26 cellular contexts compared by ENCODE assay signal in genomic region chr2:101638817-101639605, GRCh38. TPM values are rescaled to one million over a fixed set of nuclear protein-coding genes. Genes with fewer than 3 reads are reported as not detected.
A peak's percentile ranks its signal among the peaks of the same experiment; 100 is the strongest.
DNase-seq lines count a peak whose midpoint lies in the region; ATAC-seq, FAIRE-seq and TF ChIP-seq lines count a peak whose summit lies in the region.
"Had no signal": no experiment of that assay in that cellular context is flagged by ENCODE, and none has a peak within 500 bp of the region (broad histone marks: within the 10 kb centered on the region; RNA-seq: fewer than 3 reads in every experiment).

No MANE protein-coding gene starts in this region.

- WGBS in H1 (ENCODE audit: extremely low coverage in 1 of 2, insufficient coverage in 1 of 2, insufficient read length in 1 of 2, insufficient replicate concordance in 2 of 2, low coverage in 1 of 2, low lambda C conversion rate in 2 of 2, missing lambda C conversion rate in 1 of 2), 2 experiments: 89% methylated on average over 17 of the region's 17 CpGs; no CpG with 5 or more reads in 1 of the 2 experiments
- WGBS in neuronal stem cell (ENCODE audit: extremely low coverage in 2 of 2, insufficient read length in 2 of 2, insufficient replicate concordance in 1 of 2), 2 donors: no CpG with 5 or more reads among the region's 17 CpGs

- peaks cover 0 to 3% of the 10 kb centered on the region in 2 experiments; a peak in 1 of 4 replicates for H3K9me3 ChIP-seq in H1 (ENCODE audit: insufficient read depth in 2 of 2, low read depth in 1 of 2, low read length in 1 of 2)
- H3K9me3 ChIP-seq in neuronal stem cell (replicated peaks in 1 of 2; ENCODE audit: control insufficient read depth in 2 of 2, insufficient read depth in 1 of 2, low read depth in 1 of 2, low read length in 2 of 2): peaks cover 0 to 1% of the 10 kb centered on the region in 2 donors
- H3K9me3 ChIP-seq: SK-N-SH had no signal

- H3K4me1 Mint-ChIP-seq in activated T-cell treated with anti-CD3 and anti-CD28 coated beads, Interleukin-2, amount 50 U/mL, for 4 hours (ENCODE audit: low read depth): no peaks in the 10 kb centered on the region
- H3K4me1 Mint-ChIP-seq: IgD-negative memory B cell had no signal

- H3K4ac ChIP-seq in H1 (replicated peaks; ENCODE audit: insufficient read length, low read depth, low read length) (no peak overlapping the region), neuronal stem cell (ENCODE audit: low read length) (no peak overlapping the region)

- CTCF ChIA-PET in H1 (lab: Charles Lee; ENCODE audit: partially characterized antibody): interaction anchor here (0.6 to 2.3 kb wide), 7 partner anchors 17 to 218 kb away, joined by 3 to 9 read pairs (median 3); no protein-coding TSS in a partner anchor

- H3K27me3 Mint-ChIP-seq in activated T-cell treated with anti-CD3 and anti-CD28 coated beads, Interleukin-2, amount 50 U/mL, for 4 hours (ENCODE audit: low read depth): no peaks in the 10 kb centered on the region
- H3K27me3 Mint-ChIP-seq: CD4-positive, CD25-positive, alpha-beta regulatory T cell; IgD-negative memory B cell had no signal

- TF ChIP-seq CTCF in LNCaP clone FGC (IDR thresholded peaks at IDR 0.05; ENCODE audit: control insufficient read depth, extremely low read depth, insufficient read depth): no peak
- TF ChIP-seq CTCF in H1 (IDR thresholded peaks at IDR 0.05; ENCODE audit: control extremely low read depth in 1 of 3, insufficient read depth in 1 of 3, low read depth in 1 of 3, low read length in 3 of 3): no peak

- H3K79me1 ChIP-seq in H1 (ENCODE audit: low read depth, low read length) (no peaks in the 10 kb centered on the region), neuronal stem cell (ENCODE audit: low read depth, low read length) (no peaks in the 10 kb centered on the region)

- H4K20me1 ChIP-seq in H1 (replicated peaks in 1 of 2; ENCODE audit: control insufficient read depth in 1 of 2, insufficient read depth in 2 of 2, low read length in 2 of 2): no peaks in the 10 kb centered on the region

- no peak for FAIRE-seq in H1 (lab: Jason Lieb, UNC)
- FAIRE-seq: D721Med, GM12891 had no signal

- H3K4me3 ChIP-seq in LNCaP clone FGC (ENCODE audit: low read depth, low read length) (no peak overlapping the region), H1 (ENCODE audit: extremely low read depth in 1 of 4, insufficient read depth in 2 of 4, low read depth in 3 of 4, low read length in 4 of 4) (no peak overlapping the region), neuronal stem cell (ENCODE audit: low read length in 2 of 2) (no peak overlapping the region)

- no peak overlapping the region for H4K91ac ChIP-seq in H1 (replicated peaks; ENCODE audit: insufficient read length, low read length)
- no peak overlapping the region for H4K91ac ChIP-seq in neuronal stem cell (ENCODE audit: low read depth, low read length, poor library complexity)

- no peak for ATAC-seq in activated T-cell treated with anti-CD3 and anti-CD28 coated beads, Interleukin-2, amount 50 U/mL, for 4 hours
- ATAC-seq: HCT116, PC-3 had no signal

- H3K9me3 Mint-ChIP-seq in activated T-cell treated with anti-CD3 and anti-CD28 coated beads, Interleukin-2, amount 50 U/mL, for 4 hours: no peaks in the 10 kb centered on the region
- H3K9me3 Mint-ChIP-seq: CD4-positive, CD25-positive, alpha-beta regulatory T cell; IgD-negative memory B cell had no signal

- no peak overlapping the region for H4K5ac ChIP-seq in H1 (ENCODE audit: insufficient read length, low read depth, low read length)

- no peaks in the 10 kb centered on the region for H3K36me3 ChIP-seq in H1 (ENCODE audit: control insufficient read depth in 2 of 4, insufficient read depth in 4 of 4, low read length in 3 of 4)
- H3K36me3 ChIP-seq in neuronal stem cell (replicated peaks in 1 of 2; ENCODE audit: control insufficient read depth in 2 of 2, insufficient read depth in 2 of 2, low read length in 2 of 2): no peaks in the 10 kb centered on the region

- no peak for TF ChIP-seq POLR2A in H1 (IDR thresholded peaks at IDR 0.05; ENCODE audit: control extremely low read depth in 1 of 2, low read depth in 2 of 2, low read length in 2 of 2)

- no peak overlapping the region; the same call in 1 of the 2 replicates for H2BK12ac ChIP-seq in H1 (ENCODE audit: low read depth, low read length)
- no peak overlapping the region for H2BK12ac ChIP-seq in neuronal stem cell (ENCODE audit: low read length)

- no peaks in the 10 kb centered on the region for H3K79me2 ChIP-seq in H1 (ENCODE audit: control insufficient read depth in 1 of 2, insufficient read depth in 2 of 2, low read length in 2 of 2)

- H3K23ac ChIP-seq in H1 (ENCODE audit: insufficient read length) (no peak overlapping the region), neuronal stem cell (ENCODE audit: low read depth, low read length, poor library complexity) (no peak overlapping the region)

- no peak overlapping the region for H2BK5ac ChIP-seq in H1 (ENCODE audit: low read depth, low read length)
- no peak overlapping the region for H2BK5ac ChIP-seq in neuronal stem cell (ENCODE audit: low read length)

- H3K4me1 ChIP-seq in H1 (replicated peaks in 1 of 4; ENCODE audit: control insufficient read depth in 3 of 4, insufficient read depth in 4 of 4, low read length in 3 of 4) (no peaks in the 10 kb centered on the region; a peak in 1 of 7 replicates), neuronal stem cell (ENCODE audit: control insufficient read depth in 2 of 2, insufficient read depth in 1 of 2, low read depth in 1 of 2, low read length in 2 of 2) (peaks cover 0 to 5% of the 10 kb centered on the region in 2 donors)

- TF ChIP-seq RAD21 in H1 (IDR thresholded peaks at IDR 0.05 in 1 of 2, conservative IDR thresholded peaks at IDR 0.05 in 1 of 2; ENCODE audit: low read depth in 2 of 2, low read length in 2 of 2): no peak

- H3K23me2 ChIP-seq in H1 (ENCODE audit: low read depth, low read length): no peaks in the 10 kb centered on the region

- no peaks in the 10 kb centered on the region for H3K27me3 ChIP-seq in H1 (replicated peaks in 1 of 4; ENCODE audit: control insufficient read depth in 3 of 4, extremely low read depth in 1 of 4, insufficient read depth in 3 of 4, low read length in 3 of 4)
- H3K27me3 ChIP-seq in neuronal stem cell (ENCODE audit: control insufficient read depth in 3 of 3, insufficient read depth in 3 of 3, low read depth in 1 of 3, low read length in 3 of 3): no peaks in the 10 kb centered on the region

- no peak overlapping the region for H2AK5ac ChIP-seq in H1 (ENCODE audit: low read depth, low read length)
- H2AK5ac ChIP-seq in neuronal stem cell (ENCODE audit: low read depth, low read length): no peak overlapping the region

- no peaks in the 10 kb centered on the region for H3K36me3 Mint-ChIP-seq in activated T-cell treated with anti-CD3 and anti-CD28 coated beads, Interleukin-2, amount 50 U/mL, for 4 hours (ENCODE audit: insufficient read depth)
- H3K36me3 Mint-ChIP-seq: CD4-positive, CD25-positive, alpha-beta regulatory T cell; IgD-negative memory B cell had no signal

- peak overlapping the region; percentile 60 for H2AFZ ChIP-seq in H1 (ENCODE audit: low read length)
- H2AFZ ChIP-seq in neuronal stem cell (ENCODE audit: low read length): peak overlapping the region; percentile 1

- DNase-seq in NCI-H1092 treated with DMSO at 0.1 percent for 48 hours (lab: John Stamatoyannopoulos, UW) (peak; percentile 22), NCI-H1092 (lab: John Stamatoyannopoulos, UW) (no peak), LNCaP clone FGC (ENCODE audit: low read depth) (peak; percentile 6), H1 (ENCODE audit: low read depth in 1 of 2, low spot score in 2 of 2) (no peak), neuronal stem cell (ENCODE audit: low spot score) (no peak), NCI-H2081 treated with DMSO at 0.1 percent for 48 hours (lab: John Stamatoyannopoulos, UW) (no peak), NCI-H526 (lab: John Stamatoyannopoulos, UW) (no peak)
- DNase-seq in activated T-cell treated with anti-CD3 and anti-CD28 coated beads, Interleukin-2, amount 50 U/mL, for 4 hours: no peak
- DNase-seq: 8988T; ACHN; CD4-positive, CD25-positive, alpha-beta regulatory T cell; DMS79 treated with DMSO at 0.1 percent for 48 hours; GF-D8; NCI-H1105 treated with DMSO at 0.1 percent for 48 hours; NCI-H146; NCI-H1930; NCI-H510A; NCI-H748 treated with DMSO at 0.1 percent for 48 hours; NK-92 treated with Interleukin-12 subunit alpha and Interleukin-12 subunit beta, amount 100 ng/mL, for 24 hours; PC-3; SK-N-SH; SW 1271 had no signal

- no peak overlapping the region for H3K4me3 Mint-ChIP-seq in activated T-cell treated with anti-CD3 and anti-CD28 coated beads, Interleukin-2, amount 50 U/mL, for 4 hours
- H3K4me3 Mint-ChIP-seq: CD4-positive, CD25-positive, alpha-beta regulatory T cell; IgD-negative memory B cell had no signal

- H3K27ac ChIP-seq in H1 (ENCODE audit: low read depth, low read length) (no peak overlapping the region), neuronal stem cell (replicated peaks; ENCODE audit: low read length) (no peak overlapping the region)

- TF ChIP-seq EP300 in H1 (IDR thresholded peaks at IDR 0.05; ENCODE audit: borderline replicate concordance in 1 of 2, low read depth in 2 of 2, low read length in 2 of 2): no peak

- H3K14ac ChIP-seq in H1 (ENCODE audit: insufficient read length) (no peak overlapping the region), neuronal stem cell (ENCODE audit: low read length) (peak overlapping the region; percentile 32)

- H2BK20ac ChIP-seq in H1 (ENCODE audit: low read length): no peak overlapping the region

- H3K9ac ChIP-seq in H1 (replicated peaks in 1 of 4; ENCODE audit: extremely low read depth in 1 of 4, low read depth in 3 of 4, low read length in 3 of 4) (no peak overlapping the region), neuronal stem cell (ENCODE audit: low read depth, low read length, poor library complexity) (no peak overlapping the region)
- H3K9ac ChIP-seq: SK-N-SH had no signal

- H3K18ac ChIP-seq in H1 (ENCODE audit: extremely low read depth, low read length) (0 out of 2 replicates have a peak overlapping the region, but pooled peaks have one; percentile 29), neuronal stem cell (ENCODE audit: low read length) (peak overlapping the region; percentile 50)

- H2BK120ac ChIP-seq in H1 (replicated peaks; ENCODE audit: low read depth, low read length) (no peak overlapping the region), neuronal stem cell (ENCODE audit: low read depth, low read length) (no peak overlapping the region)

- no peak overlapping the region for H2BK15ac ChIP-seq in H1 (ENCODE audit: low read length)
- no peak overlapping the region for H2BK15ac ChIP-seq in neuronal stem cell (ENCODE audit: low read length)

- POLR2A ChIA-PET in H1 (lab: Charles Lee; ENCODE audit: partially characterized antibody): no interaction called here

- no peak overlapping the region for H3K56ac ChIP-seq in H1 (replicated peaks; ENCODE audit: insufficient read length, low read depth, low read length)

- H4K8ac ChIP-seq in H1 (ENCODE audit: extremely low read depth, insufficient read depth, low read length) (no peak overlapping the region; the same call in 1 of the 2 replicates), neuronal stem cell (ENCODE audit: low read depth, low read length) (no peak overlapping the region)

- H3K4me2 ChIP-seq in H1 (ENCODE audit: insufficient read depth in 1 of 2, low read depth in 2 of 2, low read length in 2 of 2) (no peak overlapping the region), neuronal stem cell (ENCODE audit: insufficient read depth, low read length, poor library complexity, severe bottlenecking) (no peak overlapping the region)
- H3K4me2 ChIP-seq: SK-N-SH had no signal

RNA-seq across cellular contexts. Expression of gene MAP4K4, which starts 58.5 kb away (rescaled TPM):
- total RNA-seq in H1 (2021; fragmentation: NEBNext Ultra II Directional; extraction: Animal tissue kit (Norgen Biotek cat#: 25700)): 133 and 138 TPM in 2 replicates
- 53.2 and 56.7 TPM in 2 replicates for polyA plus RNA-seq in H1 (2011; rRNA removed)
- polyA plus RNA-seq in H1 (2011; cell fraction: cytosol; rRNA removed): 70.5 TPM
- polyA plus RNA-seq in H1 (2011; cell fraction: nucleus; rRNA removed): 156 TPM
- 108 to 151 TPM (median 126 TPM) in 4 replicates for polyA plus RNA-seq in H1 (2012, experiment 1 of 2)
- polyA plus RNA-seq in H1 (2012, experiment 2 of 2): 8.2 TPM
- polyA plus RNA-seq in H1 (2013, experiment 1 of 2): 67.2 TPM
- polyA plus RNA-seq in H1 (2013, experiment 2 of 2): 68.9 TPM
- 128 and 175 TPM in 2 replicates for polyA minus RNA-seq in H1 (2011; rRNA and poly(A)+ RNA removed)
- 79.4 TPM for polyA minus RNA-seq in H1 (2011; cell fraction: cytosol; rRNA and poly(A)+ RNA removed)
- 272 TPM for polyA minus RNA-seq in H1 (2011; cell fraction: nucleus; rRNA and poly(A)+ RNA removed)
- polyA plus RNA-seq in neuronal stem cell (2013, experiment 1 of 2): 89.8 TPM
- 89.7 TPM for polyA plus RNA-seq in neuronal stem cell (2013, experiment 2 of 2)
- 10 to 100 TPM; 30.7 to 36.9 (median 34.7) TPM for total RNA-seq in activated T-cell treated with anti-CD3 and anti-CD28 coated beads, Interleukin-2, amount 50 U/mL, for 4 hours

Comparison
In these comparisons a context has a peak if more than half of its experiments do, and no peak if none do; other contexts are left out.
1. DNase-seq: peak in NCI-H1092 treated with DMSO at 0.1 percent for 48 hours (single experiment) and LNCaP clone FGC (single experiment); none in NCI-H1092 (single experiment), H1 (0 of 2), neuronal stem cell (single experiment), NCI-H2081 treated with DMSO at 0.1 percent for 48 hours (single experiment), NCI-H526 (0 of 2) and activated T-cell treated with anti-CD3 and anti-CD28 coated beads, Interleukin-2, amount 50 U/mL, for 4 hours (single experiment).